Comparison of ENCODE assay signal across 7 cellular contexts in the genomic region with DNA sequence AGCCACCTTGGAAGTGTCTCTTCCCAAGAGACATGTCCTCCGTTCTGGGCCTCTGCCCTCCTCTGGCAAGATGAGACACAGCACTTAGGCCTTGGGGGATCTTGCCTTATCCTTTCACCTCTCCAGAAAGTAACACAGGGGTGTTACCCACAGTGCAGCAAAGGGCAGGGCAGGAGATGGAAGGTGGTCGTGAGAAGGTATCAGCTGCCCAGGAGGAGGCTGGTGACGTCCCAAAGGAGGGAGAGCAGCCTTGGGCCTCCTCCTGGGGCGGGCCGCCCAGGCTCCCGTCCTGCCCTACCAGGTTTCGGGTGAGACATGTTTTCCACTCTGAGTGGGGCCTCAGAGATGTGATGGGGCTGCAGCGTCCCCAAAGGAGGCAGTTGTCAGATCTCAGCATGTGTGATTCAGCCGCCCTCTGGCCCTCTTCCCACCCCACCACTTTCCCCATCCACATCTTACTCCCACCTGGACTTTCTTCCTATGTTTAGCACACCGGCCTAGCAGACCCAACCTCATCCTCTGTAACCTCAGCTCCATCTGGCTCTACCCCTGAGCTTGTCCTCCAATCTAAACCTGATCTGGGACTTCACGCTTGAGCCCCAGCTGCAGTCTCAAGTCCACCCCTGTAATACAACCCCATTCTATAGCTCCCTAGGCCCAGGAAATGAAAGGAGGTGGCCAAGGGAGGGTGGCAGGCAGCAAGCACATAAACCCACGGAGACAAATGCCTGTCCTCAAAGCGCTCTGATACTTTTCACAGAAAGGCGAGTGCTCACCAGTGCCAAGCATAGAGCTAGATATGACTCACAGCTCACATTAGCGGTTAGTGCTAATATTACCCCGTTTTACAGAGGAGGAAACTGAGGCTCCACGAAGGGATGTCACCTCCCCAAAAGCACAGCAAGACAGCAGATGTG. TPM values are rescaled to one million over a fixed set of nuclear protein-coding genes. Genes with fewer than 3 reads are reported as not detected.
DNase-seq lines count a peak whose midpoint lies in the region; ATAC-seq and TF ChIP-seq lines count a peak whose summit lies in the region.

No MANE protein-coding gene starts in this region.

- peaks cover 14% of the 10 kb centered on the region for H3K4me1 ChIP-seq in foreskin keratinocyte

- TF ChIP-seq CTCF in activated CD8-positive, alpha-beta T cell treated with anti-CD3 and anti-CD28 coated beads for 36 hours (IDR thresholded peaks at IDR 0.05) = no peak
- TF ChIP-seq CTCF in foreskin keratinocyte (conservative IDR thresholded peaks at IDR 0.05) (peak; percentile 41), type B pancreatic cell (conservative IDR thresholded peaks at IDR 0.05) (no peak)

- H3K27ac Mint-ChIP-seq in activated CD8-positive, alpha-beta T cell treated with anti-CD3 and anti-CD28 coated beads for 36 hours = peak overlapping the region; percentile 96
- peak overlapping the region; percentile 98 for H3K27ac Mint-ChIP-seq in stimulated activated naive CD8-positive, alpha-beta T cell treated with anti-CD3 and anti-CD28 coated beads, Interleukin-15, Interleukin-2, amounts not matched to agents 100 ng/mL and 50 ng/mL, for 24 hours
- H3K27ac Mint-ChIP-seq in type B pancreatic cell = no peak overlapping the region

- H3K9me3 Mint-ChIP-seq in activated CD8-positive, alpha-beta T cell treated with anti-CD3 and anti-CD28 coated beads for 36 hours = peaks cover 2% of the 10 kb centered on the region
- no peaks in the 10 kb centered on the region for H3K9me3 Mint-ChIP-seq in stimulated activated naive CD8-positive, alpha-beta T cell treated with anti-CD3 and anti-CD28 coated beads, Interleukin-15, Interleukin-2, amounts not matched to agents 100 ng/mL and 50 ng/mL, for 24 hours
- no peaks in the 10 kb centered on the region for H3K9me3 Mint-ChIP-seq in type B pancreatic cell

- intact Hi-C loops in activated CD8-positive, alpha-beta T cell treated with anti-CD3 and anti-CD28 coated beads for 36 hours (cut with micrococcal nuclease) = no loop called here

- H3K4me3 Mint-ChIP-seq in activated CD8-positive, alpha-beta T cell treated with anti-CD3 and anti-CD28 coated beads for 36 hours = peak overlapping the region; percentile 78
- peak overlapping the region; percentile 86 for H3K4me3 Mint-ChIP-seq in stimulated activated naive CD8-positive, alpha-beta T cell treated with anti-CD3 and anti-CD28 coated beads, Interleukin-15, Interleukin-2, amounts not matched to agents 100 ng/mL and 50 ng/mL, for 24 hours
- no peak overlapping the region for H3K4me3 Mint-ChIP-seq in type B pancreatic cell

- peak overlapping the region; percentile 71 for H3K27ac ChIP-seq in foreskin keratinocyte

- ATAC-seq in activated CD8-positive, alpha-beta T cell treated with anti-CD3 and anti-CD28 coated beads for 36 hours = peak; percentile 76
- ATAC-seq in foreskin keratinocyte = no peak
- ATAC-seq in GM21360 (IDR thresholded peaks at IDR 0.05; ENCODE audit: unreplicated experiment) = no peak
- no peak for ATAC-seq in HG03097 (IDR thresholded peaks at IDR 0.05; ENCODE audit: low FRiP score, unreplicated experiment)

- H3K27me3 Mint-ChIP-seq in activated CD8-positive, alpha-beta T cell treated with anti-CD3 and anti-CD28 coated beads for 36 hours = no peaks in the 10 kb centered on the region
- H3K27me3 Mint-ChIP-seq in stimulated activated naive CD8-positive, alpha-beta T cell treated with anti-CD3 and anti-CD28 coated beads, Interleukin-15, Interleukin-2, amounts not matched to agents 100 ng/mL and 50 ng/mL, for 24 hours = no peaks in the 10 kb centered on the region
- H3K27me3 Mint-ChIP-seq in type B pancreatic cell = peaks cover 40% of the 10 kb centered on the region

- no peaks in the 10 kb centered on the region for H3K27me3 ChIP-seq in foreskin keratinocyte

- peaks cover 70% of the 10 kb centered on the region for H3K4me1 Mint-ChIP-seq in activated CD8-positive, alpha-beta T cell treated with anti-CD3 and anti-CD28 coated beads for 36 hours (ENCODE audit: low read depth)
- H3K4me1 Mint-ChIP-seq in stimulated activated naive CD8-positive, alpha-beta T cell treated with anti-CD3 and anti-CD28 coated beads, Interleukin-15, Interleukin-2, amounts not matched to agents 100 ng/mL and 50 ng/mL, for 24 hours (ENCODE audit: low read depth) = peaks cover 88% of the 10 kb centered on the region
- H3K4me1 Mint-ChIP-seq in type B pancreatic cell (ENCODE audit: unreplicated experiment) = no peaks in the 10 kb centered on the region

- CTCF ChIA-PET in activated CD8-positive, alpha-beta T cell treated with anti-CD3 and anti-CD28 coated beads for 36 hours (lab: Charles Lee) = interaction anchor here (0.9 to 9.9 kb wide), 16 partner anchors 9 to 173 kb away, joined by 3 to 112 read pairs (median 4); a partner anchor contains a TSS

- POLR2A ChIA-PET in activated CD8-positive, alpha-beta T cell treated with anti-CD3 and anti-CD28 coated beads for 36 hours (lab: Charles Lee) = interaction anchor here (0.6 to 3.2 kb wide), 7 partner anchors 9 to 298 kb away, joined by 3 to 22 read pairs (median 3); a partner anchor contains a TSS

- DNase-seq in HCEC 1CT (peak; percentile 61), foreskin keratinocyte (no peak), type B pancreatic cell (ENCODE audit: extremely low spot score, unreplicated experiment) (no peak)
- peak; percentile 92 for DNase-seq in activated CD8-positive, alpha-beta T cell treated with anti-CD3 and anti-CD28 coated beads for 36 hours

- peaks cover 34% of the 10 kb centered on the region for H3K36me3 Mint-ChIP-seq in activated CD8-positive, alpha-beta T cell treated with anti-CD3 and anti-CD28 coated beads for 36 hours (ENCODE audit: low read depth)
- peaks cover 41% of the 10 kb centered on the region for H3K36me3 Mint-ChIP-seq in stimulated activated naive CD8-positive, alpha-beta T cell treated with anti-CD3 and anti-CD28 coated beads, Interleukin-15, Interleukin-2, amounts not matched to agents 100 ng/mL and 50 ng/mL, for 24 hours (ENCODE audit: low read depth)
- H3K36me3 Mint-ChIP-seq in type B pancreatic cell = no peaks in the 10 kb centered on the region

RNA-seq across cellular contexts. Expression of a gene that starts 9.3 kb away (rescaled TPM):
- 10 to 100 TPM; 37.7 to 40.7 TPM for total RNA-seq in activated CD8-positive, alpha-beta T cell treated with anti-CD3 and anti-CD28 coated beads for 36 hours
- total RNA-seq in foreskin keratinocyte = 34.4 and 37.3 TPM in 2 replicates
- 49.6 and 59.3 TPM in 2 replicates for polyA plus RNA-seq in foreskin keratinocyte
- total RNA-seq in type B pancreatic cell (ENCODE audit: low replicate concordance) = 0.57 and 1.7 TPM in 2 replicates

RNA-seq across cellular contexts. Expression of a gene that starts 47.0 kb away (rescaled TPM):
- 10 to 100 TPM; 12.4 to 12.8 TPM for total RNA-seq in activated CD8-positive, alpha-beta T cell treated with anti-CD3 and anti-CD28 coated beads for 36 hours
- 16.0 and 17.7 TPM in 2 replicates for total RNA-seq in foreskin keratinocyte
- 11.9 and 12.0 TPM in 2 replicates for polyA plus RNA-seq in foreskin keratinocyte
- 20.1 and 20.5 TPM in 2 replicates for total RNA-seq in type B pancreatic cell (ENCODE audit: low replicate concordance)

RNA-seq across cellular contexts. Expression of a gene that starts 52.9 kb away (rescaled TPM):
- total RNA-seq in activated CD8-positive, alpha-beta T cell treated with anti-CD3 and anti-CD28 coated beads for 36 hours = under 1 TPM; 0.63 to 0.95 TPM
- total RNA-seq in foreskin keratinocyte = 0.07 and 0.11 TPM in 2 replicates
- polyA plus RNA-seq in foreskin keratinocyte = 0.06 and 0.19 TPM in 2 replicates
- total RNA-seq in type B pancreatic cell (ENCODE audit: low replicate concordance) = 1.8 and 5.8 TPM in 2 replicates

Comparison
In these comparisons a context has a peak if more than half of its experiments do, and no peak if none do; other contexts are left out.
1. DNase-seq: peak in HCEC 1CT (single experiment) and activated CD8-positive, alpha-beta T cell treated with anti-CD3 and anti-CD28 coated beads for 36 hours (single experiment); none in foreskin keratinocyte (0 of 2) and type B pancreatic cell (single experiment).
2. RNA of a gene that starts 9.3 kb away (total RNA-seq): 37.7 to 40.7 TPM in activated CD8-positive, alpha-beta T cell treated with anti-CD3 and anti-CD28 coated beads for 36 hours and 34.4 to 37.3 TPM in foreskin keratinocyte; 0.57 to 1.7 TPM in type B pancreatic cell; every median in the first group is over 10 times any median in the second.